Comparison of ENCODE assay signal across 9 cellular contexts in genomic region chr11:2270322-2271076, GRCh38. TPM values are rescaled to one million over a fixed set of nuclear protein-coding genes. Genes with fewer than 3 reads are reported as not detected.
DNase-seq lines count a peak whose midpoint lies in the region; ATAC-seq, FAIRE-seq and TF ChIP-seq lines count a peak whose summit lies in the region.
"Had no signal": no experiment of that assay in that cellular context is flagged by ENCODE, and none has a peak within 500 bp of the region (broad histone marks: within the 10 kb centered on the region; RNA-seq: fewer than 3 reads in every experiment).

Gene ASCL2, minus strand, starts transcription at chr11:2270588. Its CDS starts 256 bp downstream, at chr11:2270332.

- peaks cover 10 to 12% of the 10 kb centered on the region in 2 donors for H3K27me3 ChIP-seq in breast epithelium
- peaks cover 0 to 21% (median 9%) of the 10 kb centered on the region in 4 donors for H3K27me3 ChIP-seq in upper lobe of left lung

- peak within 1 kb of the TSS; percentile 45 to 92 (median 64) for H3K4me3 ChIP-seq in breast epithelium
- peak within 1 kb of the TSS; percentile 33 to 69 (median 62) for H3K4me3 ChIP-seq in upper lobe of left lung

- TF ChIP-seq CTCF in breast epithelium (IDR thresholded peaks at IDR 0.05) (no peak), upper lobe of left lung (IDR thresholded peaks at IDR 0.05) (no peak)

- H3K9me3 ChIP-seq in breast epithelium: no peaks in the 10 kb centered on the region
- H3K9me3 ChIP-seq in upper lobe of left lung: no peaks in the 10 kb centered on the region

- ATAC-seq in Right ventricle myocardium inferior (no peak), left ventricle myocardium superior (no peak), upper lobe of left lung (ENCODE audit: low FRiP score in 2 of 2) (no peak)

- WGBS in upper lobe of left lung, 2 donors: 0 to 6% methylated on average over 2 to 66 of the region's 89 CpGs

- H3K36me3 ChIP-seq in breast epithelium: no peaks in the 10 kb centered on the region
- H3K36me3 ChIP-seq in upper lobe of left lung: no peaks in the 10 kb centered on the region

- no peak for FAIRE-seq in GM19239 (lab: Jason Lieb, UNC)

- no peak for TF ChIP-seq EP300 in upper lobe of left lung (IDR thresholded peaks at IDR 0.05)

- TF ChIP-seq POLR2A in breast epithelium (IDR thresholded peaks at IDR 0.05) (no peak), upper lobe of left lung (IDR thresholded peaks at IDR 0.05) (no peak)

- H3K27ac ChIP-seq in breast epithelium (peak within 1 kb of the TSS; percentile 74 to 89), upper lobe of left lung (peak within 1 kb of the TSS; percentile 69 to 86 (median 80))

- intact Hi-C loops in Right ventricle myocardium inferior (cut with DNase I) (no loop called here), left ventricle myocardium superior (cut with micrococcal nuclease) (no loop called here), breast epithelium (cut with DNase I; ENCODE audit: low total_unique reads) (no loop called here)

- peak; percentile 68 for DNase-seq in Right ventricle myocardium inferior (ENCODE audit: missing footprints)
- DNase-seq in left ventricle myocardium superior: no peak
- peak; percentile 15 to 44 for DNase-seq in breast epithelium (ENCODE audit: low spot score in 2 of 2)
- peak; percentile 89 for DNase-seq in mesenteric fat pad (ENCODE audit: low spot score)
- DNase-seq in upper lobe of left lung: no peak
- no peak for DNase-seq in activated CD4-positive, CD25-positive, alpha-beta regulatory T cell (lab: John Stamatoyannopoulos, UW)
- no peak for DNase-seq in GM19239 (ENCODE audit: insufficient read length, low spot score)
- DNase-seq in NCI-H446 treated with DMSO at 0.1 percent for 48 hours (lab: John Stamatoyannopoulos, UW): no peak
- DNase-seq: NCI-H1694 treated with DMSO at 0.1 percent for 48 hours had no signal

- H3K4me1 ChIP-seq in breast epithelium (peaks cover 6 to 14% of the 10 kb centered on the region in 2 donors), upper lobe of left lung (peaks cover 29 to 42% (median 32%) of the 10 kb centered on the region in 4 donors)

RNA-seq across cellular contexts. Expression of gene ASCL2, which starts in this region (rescaled TPM):
- total RNA-seq in Right ventricle myocardium inferior: 0.24 TPM
- total RNA-seq in left ventricle myocardium superior: 0.17 TPM
- total RNA-seq in breast epithelium: 1 to 10 TPM in 2 of 3 donors, under 1 TPM in 1; 0.96 to 4.8 (median 3.3) TPM
- total RNA-seq in mesenteric fat pad: 0.64 TPM
- total RNA-seq in upper lobe of left lung: 1 to 10 TPM in 4 of 6 donors, not detected in 2; 1.4 to 3.4 (median 1.9) TPM

Comparison
In these comparisons a context has a peak if more than half of its experiments do, and no peak if none do; other contexts are left out.
1. Peak in DNase-seq in Right ventricle myocardium inferior; RNA of the gene not detected or under 1 TPM.
2. Peak in DNase-seq in mesenteric fat pad; RNA of the gene not detected or under 1 TPM.
3. DNase-seq: peak in breast epithelium (2 of 2); none in left ventricle myocardium superior (single experiment), upper lobe of left lung (0 of 2), activated CD4-positive, CD25-positive, alpha-beta regulatory T cell (0 of 4), GM19239 (single experiment) and NCI-H446 treated with DMSO at 0.1 percent for 48 hours (single experiment).